In the genomic region with DNA sequence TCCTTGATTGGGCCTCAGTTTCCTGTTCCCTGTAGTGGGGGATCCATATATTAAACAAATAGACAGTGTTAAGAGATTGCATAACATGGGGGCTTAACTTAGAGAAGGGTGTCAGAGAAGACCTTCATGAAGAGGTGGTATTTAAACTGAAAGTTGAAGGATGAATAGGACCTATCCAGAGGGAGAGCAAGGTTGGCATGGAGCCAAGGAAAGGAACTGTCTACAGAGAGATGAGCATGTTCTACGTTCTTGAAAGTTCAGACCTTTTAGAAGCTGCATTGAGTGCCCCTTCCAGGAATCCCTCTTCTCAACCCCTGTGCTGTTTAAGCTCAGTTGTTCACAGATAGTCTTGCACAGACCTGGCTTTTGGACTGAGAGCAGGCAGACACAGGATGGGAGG, we compare ENCODE assay signal across 13 cellular contexts. TPM values are rescaled to one million over a fixed set of nuclear protein-coding genes. Genes with fewer than 3 reads are reported as not detected.
DNase-seq lines count a peak whose midpoint lies in the region; ATAC-seq, FAIRE-seq and TF ChIP-seq lines count a peak whose summit lies in the region.
"Had no signal": no experiment of that assay in that cellular context is flagged by ENCODE, and none has a peak within 500 bp of the region (broad histone marks: within the 10 kb centered on the region; RNA-seq: fewer than 3 reads in every experiment).

No MANE protein-coding gene starts in this region.

- H3K4me1 Mint-ChIP-seq in activated T-cell treated with anti-CD3 and anti-CD28 coated beads, Interleukin-2, amount 50 U/mL, for 72 hours (ENCODE audit: low read depth) = peaks cover 37% of the 10 kb centered on the region

- no peaks in the 10 kb centered on the region for H3K9me2 ChIP-seq in SU-DHL-6 (replicated peaks; ENCODE audit: insufficient read depth, low read length)

- no peak overlapping the region for H2AFZ ChIP-seq in SU-DHL-6 (ENCODE audit: low read depth, low read length, severe bottlenecking)

- no peak overlapping the region for H3K27ac ChIP-seq in SU-DHL-6 (ENCODE audit: low read depth, low read length)
- peak overlapping the region; percentile 98 for H3K27ac ChIP-seq in skeletal muscle tissue (ENCODE audit: low read depth, low read length)
- H3K27ac ChIP-seq in pancreas = no peak overlapping the region

- H3K9me3 ChIP-seq in SU-DHL-6 (ENCODE audit: insufficient read depth, low read length) (no peaks in the 10 kb centered on the region), skeletal muscle tissue (ENCODE audit: control insufficient read depth in 3 of 3, low read length in 3 of 3) (no peaks in the 10 kb centered on the region), pancreas (no peaks in the 10 kb centered on the region)
- H3K9me3 ChIP-seq: HAP-1 had no signal

- no peak for FAIRE-seq in pancreas (lab: Jason Lieb, UNC)

- WGBS in pancreas, 2 donors = 19 to 20% methylated on average over 1 of the region's 1 CpG

- H3K4me1 ChIP-seq in skeletal muscle tissue (ENCODE audit: control insufficient read depth in 3 of 3, insufficient read depth in 3 of 3, low read length in 3 of 3) (peaks cover 20 to 30% (median 25%) of the 10 kb centered on the region in 3 donors), pancreas (peaks cover 8 to 16% (median 15%) of the 10 kb centered on the region in 3 donors)

- intact Hi-C loops in pancreas (cut with DNase I) = no loop called here

- no peaks in the 10 kb centered on the region for H3K9me3 Mint-ChIP-seq in activated T-cell treated with anti-CD3 and anti-CD28 coated beads, Interleukin-2, amount 50 U/mL, for 72 hours

- H3K36me3 ChIP-seq in SU-DHL-6 (ENCODE audit: low read length) (peaks cover 8% of the 10 kb centered on the region; the same call in 1 of the 2 replicates), skeletal muscle tissue (ENCODE audit: control insufficient read depth in 3 of 3, insufficient read depth in 3 of 3, low read length in 3 of 3) (peaks cover 17 to 22% (median 19%) of the 10 kb centered on the region in 3 donors), pancreas (peaks cover 0 to 26% (median 17%) of the 10 kb centered on the region in 3 donors)

- ATAC-seq in activated T-cell treated with anti-CD3 and anti-CD28 coated beads, Interleukin-2, amount 50 U/mL, for 72 hours (replicated peaks in 1 of 2) = no peak
- ATAC-seq in pancreas (no peak), GM18520 (IDR thresholded peaks at IDR 0.05; ENCODE audit: unreplicated experiment) (no peak)

- H3K4me3 ChIP-seq in SU-DHL-6 (ENCODE audit: insufficient read depth, low read length, poor library complexity, severe bottlenecking) (no peak overlapping the region), fibroblast of mammary gland (ENCODE audit: control insufficient read depth, low read depth, low read length) (no peak overlapping the region), skeletal muscle tissue (ENCODE audit: low read length in 3 of 3) (peak overlapping the region; percentile 46 to 92 (median 46)), pancreas (no peak overlapping the region)

- H3K9ac ChIP-seq in SU-DHL-6 (ENCODE audit: low read length) (0 out of 2 replicates have a peak overlapping the region, but pooled peaks have one; percentile 83), skeletal muscle tissue (ENCODE audit: low read depth in 1 of 3, low read length in 3 of 3) (peak overlapping the region; percentile 34 to 100 (median 60))

- H3F3A ChIP-seq in SU-DHL-6 (ENCODE audit: insufficient read depth) = no peaks in the 10 kb centered on the region

- TF ChIP-seq CTCF in SU-DHL-6 (IDR thresholded peaks at IDR 0.05; ENCODE audit: insufficient read depth, low read length, poor library complexity, severe bottlenecking) (no peak), fibroblast of mammary gland (conservative IDR thresholded peaks at IDR 0.05; ENCODE audit: control insufficient read depth, insufficient read depth, low read depth, low read length) (no peak), pancreas (IDR thresholded peaks at IDR 0.05) (no peak)

- H3K27me3 Mint-ChIP-seq in activated T-cell treated with anti-CD3 and anti-CD28 coated beads, Interleukin-2, amount 50 U/mL, for 72 hours (ENCODE audit: low read depth) = no peaks in the 10 kb centered on the region

- no peaks in the 10 kb centered on the region for H3K27me3 ChIP-seq in SU-DHL-6 (ENCODE audit: low read length)
- no peaks in the 10 kb centered on the region for H3K27me3 ChIP-seq in skeletal muscle tissue (ENCODE audit: control insufficient read depth in 3 of 3, insufficient read depth in 3 of 3, low read length in 3 of 3)
- no peaks in the 10 kb centered on the region for H3K27me3 ChIP-seq in pancreas

- H3K79me2 ChIP-seq in SU-DHL-6 (ENCODE audit: insufficient read depth, low read length) = peaks cover 51% of the 10 kb centered on the region

- DNase-seq in activated T-cell treated with anti-CD3 and anti-CD28 coated beads, Interleukin-2, amount 50 U/mL, for 72 hours = no peak
- no peak for DNase-seq in activated T-cell treated with anti-CD3 and anti-CD28 coated beads, Interleukin-2, amount 50 U/mL, for 48 hours
- peak; percentile 33 for DNase-seq in fibroblast of mammary gland (ENCODE audit: low read depth)
- DNase-seq in DMS114 treated with DMSO at 0.1 percent for 48 hours (lab: John Stamatoyannopoulos, UW; ENCODE audit: unreplicated experiment) = no peak
- no peak for DNase-seq in pancreas
- DNase-seq: activated CD8-positive, alpha-beta memory T cell treated with anti-CD3 and anti-CD28 coated beads, Interleukin-2, amount 50 U/mL, for 4 hours; effector CD4-positive, alpha-beta T cell; NCI-H146; SIG-M5 had no signal

- H3K27ac Mint-ChIP-seq in activated T-cell treated with anti-CD3 and anti-CD28 coated beads, Interleukin-2, amount 50 U/mL, for 72 hours = peak overlapping the region; percentile 99

- H3K36me3 Mint-ChIP-seq in activated T-cell treated with anti-CD3 and anti-CD28 coated beads, Interleukin-2, amount 50 U/mL, for 72 hours (ENCODE audit: insufficient read depth in 2 of 2) = peaks cover 7 to 23% of the 10 kb centered on the region in 2 donors

- H3K4me2 ChIP-seq in SU-DHL-6 (ENCODE audit: low read depth, low read length, poor library complexity, severe bottlenecking) = no peak overlapping the region

- H3K4me3 Mint-ChIP-seq in activated T-cell treated with anti-CD3 and anti-CD28 coated beads, Interleukin-2, amount 50 U/mL, for 72 hours = peak overlapping the region; percentile 96 to 98

- H4K20me1 ChIP-seq in SU-DHL-6 (ENCODE audit: low read depth, low read length) = peaks cover 10% of the 10 kb centered on the region; the same call in 1 of the 2 replicates

RNA-seq across cellular contexts. Expression of a gene that starts 2.4 kb away (rescaled TPM):
- 10 to 100 TPM in 1 of 2 donors, 1 to 10 TPM in 1; 7.9 to 11.4 TPM for total RNA-seq in activated T-cell treated with anti-CD3 and anti-CD28 coated beads, Interleukin-2, amount 50 U/mL, for 72 hours
- 5.7 TPM for total RNA-seq in skeletal muscle tissue
- 1 to 10 TPM; 2.6 to 4.4 (median 3.5) TPM for total RNA-seq in pancreas
- polyA plus RNA-seq in pancreas = 1 to 10 TPM in 1 of 2 donors, under 1 TPM in 1; 0.68 to 5.5 TPM

RNA-seq across cellular contexts. Expression of a gene that starts 2.7 kb away (rescaled TPM):
- total RNA-seq in activated T-cell treated with anti-CD3 and anti-CD28 coated beads, Interleukin-2, amount 50 U/mL, for 72 hours = 10 to 100 TPM; 16.6 to 17.2 TPM
- total RNA-seq in skeletal muscle tissue (20.4 TPM), pancreas (1 to 10 TPM; 5.0 to 7.7 (median 6.7) TPM)
- 1 to 10 TPM; 5.0 to 8.1 TPM for polyA plus RNA-seq in pancreas

RNA-seq across cellular contexts. Expression of a gene that starts 24.0 kb away (rescaled TPM):
- 10 to 100 TPM; 76.1 to 79.0 TPM for total RNA-seq in activated T-cell treated with anti-CD3 and anti-CD28 coated beads, Interleukin-2, amount 50 U/mL, for 72 hours
- total RNA-seq in skeletal muscle tissue = 16.2 TPM
- 10 to 100 TPM in 1 of 6 donors, 1 to 10 TPM in 5; 6.1 to 11.2 (median 7.9) TPM for total RNA-seq in pancreas
- polyA plus RNA-seq in pancreas = 1 to 10 TPM; 3.2 to 6.2 TPM

Comparison
In these comparisons a context has a peak if more than half of its experiments do, and no peak if none do; other contexts are left out.
1. H3K4me3 ChIP-seq: peak in skeletal muscle tissue (3 of 3); none in SU-DHL-6 (single experiment), fibroblast of mammary gland (single experiment) and pancreas (0 of 4).